Comparison of ENCODE assay signal across 10 cellular contexts in genomic region chr22:37241351-37242142, GRCh38. TPM values are rescaled to one million over a fixed set of nuclear protein-coding genes. Genes with fewer than 3 reads are reported as not detected.
DNase-seq lines count a peak whose midpoint lies in the region; ATAC-seq and TF ChIP-seq lines count a peak whose summit lies in the region.
"Had no signal": no experiment of that assay in that cellular context is flagged by ENCODE, and none has a peak within 500 bp of the region (broad histone marks: within the 10 kb centered on the region; RNA-seq: fewer than 3 reads in every experiment).

No MANE protein-coding gene starts in this region.

- intact Hi-C loops in dendritic cell treated with granulocyte-macrophage colony-stimulating factor and Interleukin-4, amounts not matched to agents 40 ng/mL and 50 ng/mL, for 4 days (cut with micrococcal nuclease), result no loop called here

- no peak overlapping the region for H3K4me3 ChIP-seq in SJCRH30

- H3K4me1 ChIP-seq in SJCRH30, result no peaks in the 10 kb centered on the region
- H3K4me1 ChIP-seq: esophagus muscularis mucosa had no signal

- POLR2A ChIA-PET in RWPE1 (lab: Yijun Ruan, JAX; ENCODE audit: low non-redundant PET), result no interaction called here

- peak overlapping the region; percentile 80 for H3K27ac ChIP-seq in RWPE1
- no peak overlapping the region for H3K27ac ChIP-seq in SJCRH30
- H3K27ac ChIP-seq: esophagus muscularis mucosa had no signal

- ATAC-seq in HG02642 (IDR thresholded peaks at IDR 0.05; ENCODE audit: poor library complexity, unreplicated experiment), result no peak

- peaks cover 92% of the 10 kb centered on the region for H3K4me1 Mint-ChIP-seq in dendritic cell treated with granulocyte-macrophage colony-stimulating factor and Interleukin-4, amounts not matched to agents 40 ng/mL and 50 ng/mL, for 4 days (ENCODE audit: low read depth)

- TF ChIP-seq CTCF in RWPE1 (conservative IDR thresholded peaks at IDR 0.05; ENCODE audit: low read depth), result no peak

- no peaks in the 10 kb centered on the region for H3K9me3 Mint-ChIP-seq in dendritic cell treated with granulocyte-macrophage colony-stimulating factor and Interleukin-4, amounts not matched to agents 40 ng/mL and 50 ng/mL, for 4 days

- H3K4me3 Mint-ChIP-seq in dendritic cell treated with granulocyte-macrophage colony-stimulating factor and Interleukin-4, amounts not matched to agents 40 ng/mL and 50 ng/mL, for 4 days, result peak overlapping the region; percentile 87

- H3K36me3 ChIP-seq in SJCRH30, result no peaks in the 10 kb centered on the region
- H3K36me3 ChIP-seq: esophagus muscularis mucosa had no signal

- H3K27me3 Mint-ChIP-seq in dendritic cell treated with granulocyte-macrophage colony-stimulating factor and Interleukin-4, amounts not matched to agents 40 ng/mL and 50 ng/mL, for 4 days, result no peaks in the 10 kb centered on the region

- H3K9me3 ChIP-seq in SJCRH30 (replicated peaks), result no peaks in the 10 kb centered on the region
- H3K9me3 ChIP-seq: esophagus muscularis mucosa had no signal

- peak; percentile 64 for DNase-seq in NK-92 treated with Interleukin-12 subunit alpha and Interleukin-12 subunit beta, amount 100 ng/mL, for 24 hours (lab: John Stamatoyannopoulos, UW)
- DNase-seq in NK-92 (lab: John Stamatoyannopoulos, UW; ENCODE audit: unreplicated experiment), result no peak
- no peak for DNase-seq in RWPE1 (ENCODE audit: low spot score)
- peak; percentile 50 for DNase-seq in stimulated activated CD4-positive, alpha-beta T cell treated with anti-CD3 and anti-CD28 coated beads, Interleukin-4, amount 100 ng/mL, for 24 hours
- no peak for DNase-seq in GM03348 (ENCODE audit: low spot score)
- DNase-seq in SJCRH30, result no peak
- DNase-seq: 8988T had no signal

- H3K36me3 Mint-ChIP-seq in dendritic cell treated with granulocyte-macrophage colony-stimulating factor and Interleukin-4, amounts not matched to agents 40 ng/mL and 50 ng/mL, for 4 days (ENCODE audit: low read depth), result peaks cover 59% of the 10 kb centered on the region

- CTCF ChIA-PET in RWPE1 (lab: Yijun Ruan, JAX), result interaction anchor here (0.6 kb wide), 2 partner anchors 122 to 371 kb away, joined by 3 to 4 read pairs; no protein-coding TSS in a partner anchor

- H3K27ac Mint-ChIP-seq in dendritic cell treated with granulocyte-macrophage colony-stimulating factor and Interleukin-4, amounts not matched to agents 40 ng/mL and 50 ng/mL, for 4 days, result peak overlapping the region; percentile 75

- H3K27me3 ChIP-seq in SJCRH30, result peaks cover 6% of the 10 kb centered on the region; the same call in 1 of the 2 replicates

RNA-seq across cellular contexts. Expression of gene RAC2, which starts 2.5 kb away (rescaled TPM):
- not detected in 2 replicates for total RNA-seq in SJCRH30 (2014; rRNA removed; shearing (Covaris generic))

RNA-seq across cellular contexts. Expression of gene SSTR3, which starts 29.3 kb away (rescaled TPM):
- total RNA-seq in SJCRH30 (2014; rRNA removed; shearing (Covaris generic)), result not detected in 2 replicates
- total RNA-seq: esophagus muscularis mucosa had no signal

RNA-seq across cellular contexts. Expression of gene CYTH4, which starts 40.8 kb away (rescaled TPM):
- not detected in 2 replicates for total RNA-seq in SJCRH30 (2014; rRNA removed; shearing (Covaris generic))

RNA-seq across cellular contexts. Expression of gene C1QTNF6, which starts 53.5 kb away (rescaled TPM):
- total RNA-seq in SJCRH30 (2014; rRNA removed; shearing (Covaris generic)), result 0.08 TPM in 1 of 2 replicates, not detected in the other

Comparison
In these comparisons a context has a peak if more than half of its experiments do, and no peak if none do; other contexts are left out.
1. DNase-seq: peak in NK-92 treated with Interleukin-12 subunit alpha and Interleukin-12 subunit beta, amount 100 ng/mL, for 24 hours (single experiment) and stimulated activated CD4-positive, alpha-beta T cell treated with anti-CD3 and anti-CD28 coated beads, Interleukin-4, amount 100 ng/mL, for 24 hours (single experiment); none in NK-92 (single experiment), RWPE1 (single experiment), GM03348 (single experiment) and SJCRH30 (0 of 2).